In genomic region chr11:82996966-82997606, GRCh38 we compare ENCODE assay signal across 9 cellular contexts.
DNase-seq lines count a peak whose midpoint lies in the region; ATAC-seq and TF ChIP-seq lines count a peak whose summit lies in the region.
"Had no signal": no experiment of that assay in that cellular context is flagged by ENCODE, and none has a peak within 500 bp of the region (broad histone marks: within the 10 kb centered on the region; RNA-seq: fewer than 3 reads in every experiment).

No MANE protein-coding gene starts in this region.

- peaks cover 15% of the 10 kb centered on the region for H3K36me3 Mint-ChIP-seq in MCF 10A (ENCODE audit: insufficient read depth, unreplicated experiment)
- peaks cover 40% of the 10 kb centered on the region for H3K36me3 Mint-ChIP-seq in CD4-positive, alpha-beta T cell (ENCODE audit: low read depth)

- intact Hi-C loops in breast epithelium (cut with DNase I; ENCODE audit: low total_unique reads), result no loop called here
- intact Hi-C loops in MCF 10A (cut with micrococcal nuclease), result no loop called here
- intact Hi-C loops in OCI-LY7 (cut with micrococcal nuclease; ENCODE audit: unreplicated experiment), result no loop called here
- intact Hi-C loops in posterior vena cava (cut with DNase I), result no loop called here
- intact Hi-C loops in CD4-positive, alpha-beta T cell (cut with DNase I, micrococcal nuclease), result loop anchor here in 1 of 2 experiments (5.0 kb wide), 1 partner anchor 70 kb away; no protein-coding TSS in a partner anchor

- no peaks in the 10 kb centered on the region for H3K27me3 ChIP-seq in breast epithelium
- H3K27me3 ChIP-seq in upper lobe of left lung, result no peaks in the 10 kb centered on the region
- H3K27me3 ChIP-seq in CD4-positive, alpha-beta T cell (ENCODE audit: control insufficient read depth, insufficient read depth, low read length), result no peaks in the 10 kb centered on the region

- no peaks in the 10 kb centered on the region for H3K27me3 Mint-ChIP-seq in MCF 10A (ENCODE audit: insufficient read depth, unreplicated experiment)
- H3K27me3 Mint-ChIP-seq in CD4-positive, alpha-beta T cell, result no peaks in the 10 kb centered on the region

- H3K4me2 ChIP-seq in OCI-LY7 (ENCODE audit: low read length), result peak overlapping the region; percentile 13

- no peaks in the 10 kb centered on the region for H3K9me3 ChIP-seq in breast epithelium
- no peaks in the 10 kb centered on the region for H3K9me3 ChIP-seq in OCI-LY7 (ENCODE audit: low read length)
- no peaks in the 10 kb centered on the region for H3K9me3 ChIP-seq in upper lobe of left lung
- H3K9me3 ChIP-seq in CD4-positive, alpha-beta T cell (ENCODE audit: control insufficient read depth, low read length), result no peaks in the 10 kb centered on the region

- POLR2A ChIA-PET in MCF 10A (lab: Yijun Ruan, JAX) (interaction anchor here (1.1 kb wide), 1 partner anchor 75 kb away, joined by 4 read pairs; the partner anchor contains the start of gene RAB30), OCI-LY7 (lab: Charles Lee) (interaction anchor here (0.6 to 1.6 kb wide), 6 partner anchors 10 to 176 kb away, joined by 3 to 6 read pairs (median 4); no protein-coding TSS in a partner anchor)
- POLR2A ChIA-PET in CD4-positive, alpha-beta T cell (lab: Charles Lee), result interaction anchor here (0.6 kb wide), 1 partner anchor 36 kb away, joined by 3 read pairs; no protein-coding TSS in a partner anchor

- H3K4me1 Mint-ChIP-seq in MCF 10A (ENCODE audit: insufficient read depth, unreplicated experiment), result peaks cover 10% of the 10 kb centered on the region
- H3K4me1 Mint-ChIP-seq in CD4-positive, alpha-beta T cell (ENCODE audit: low read depth), result peaks cover 31% of the 10 kb centered on the region

- no peaks in the 10 kb centered on the region for H4K20me1 ChIP-seq in OCI-LY7 (ENCODE audit: insufficient read depth, low read length)

- no peak overlapping the region for H2AFZ ChIP-seq in OCI-LY7 (ENCODE audit: low read length)

- DNase-seq in breast epithelium (ENCODE audit: low spot score in 2 of 2), result no peak
- no peak for DNase-seq in MCF 10A (ENCODE audit: unreplicated experiment)
- peak; percentile 52 for DNase-seq in OCI-LY7 (ENCODE audit: low spot score)
- DNase-seq in myocyte (ENCODE audit: low read depth), result peak; percentile 41
- no peak for DNase-seq in posterior vena cava (ENCODE audit: low spot score)
- no peak for DNase-seq in upper lobe of left lung
- DNase-seq in CD4-positive, alpha-beta T cell, result no peak

- no peak for TF ChIP-seq POLR2A in breast epithelium (IDR thresholded peaks at IDR 0.05)
- TF ChIP-seq POLR2A in upper lobe of left lung (IDR thresholded peaks at IDR 0.05), result no peak

- CTCF ChIA-PET in MCF 10A (lab: Yijun Ruan, JAX), result no interaction called here
- CTCF ChIA-PET in OCI-LY7 (lab: Charles Lee; ENCODE audit: unreplicated experiment), result no interaction called here
- CTCF ChIA-PET in CD4-positive, alpha-beta T cell (lab: Charles Lee), result no interaction called here

- no peaks in the 10 kb centered on the region for H3K9me2 ChIP-seq in OCI-LY7 (ENCODE audit: insufficient read depth, low read length)

- H3K9me3 Mint-ChIP-seq in MCF 10A (ENCODE audit: unreplicated experiment), result no peaks in the 10 kb centered on the region
- H3K9me3 Mint-ChIP-seq in CD4-positive, alpha-beta T cell, result no peaks in the 10 kb centered on the region
- H3K9me3 Mint-ChIP-seq: nephron had no signal

- BruUV-seq in MCF 10A (replicated peaks; lab: Mats Ljungman, UMichigan), result no TSS peak
- no TSS peak for BruUV-seq in OCI-LY7 (replicated peaks; lab: Mats Ljungman, UMichigan)

- ATAC-seq in HG02973 (IDR thresholded peaks at IDR 0.05; ENCODE audit: unreplicated experiment) (peak; percentile 93), upper lobe of left lung (ENCODE audit: low FRiP score in 2 of 2) (no peak)
- no peak for ATAC-seq in CD4-positive, alpha-beta T cell (ENCODE audit: poor library complexity)

- TF ChIP-seq EP300 in upper lobe of left lung (IDR thresholded peaks at IDR 0.05), result no peak

- no peaks in the 10 kb centered on the region for H3K36me3 ChIP-seq in breast epithelium
- peaks cover 69% of the 10 kb centered on the region for H3K36me3 ChIP-seq in OCI-LY7 (ENCODE audit: insufficient read depth, low read length)
- H3K36me3 ChIP-seq in upper lobe of left lung, result no peaks in the 10 kb centered on the region

- TF ChIP-seq CTCF in breast epithelium (IDR thresholded peaks at IDR 0.05) (no peak), MCF 10A (IDR thresholded peaks at IDR 0.05; ENCODE audit: unreplicated experiment) (no peak), OCI-LY7 (conservative IDR thresholded peaks at IDR 0.05; ENCODE audit: low read length) (no peak), upper lobe of left lung (IDR thresholded peaks at IDR 0.05) (no peak)
- TF ChIP-seq CTCF in CD4-positive, alpha-beta T cell (IDR thresholded peaks at IDR 0.05), result no peak

- WGBS in upper lobe of left lung, 2 donors, result 83 to 87% methylated on average over 14 of the region's 14 CpGs

- no peak overlapping the region for H3K4me3 ChIP-seq in breast epithelium
- H3K4me3 ChIP-seq in OCI-LY7 (ENCODE audit: low read depth, low read length, poor library complexity, severe bottlenecking), result no peak overlapping the region
- no peak overlapping the region for H3K4me3 ChIP-seq in upper lobe of left lung

- H3K27ac ChIP-seq in breast epithelium (peak overlapping the region; percentile 15 to 56), OCI-LY7 (ENCODE audit: low read depth, low read length, poor library complexity, severe bottlenecking) (peak overlapping the region; percentile 14), upper lobe of left lung (no peak overlapping the region)
- no peak overlapping the region for H3K27ac ChIP-seq in CD4-positive, alpha-beta T cell (ENCODE audit: low read depth, low read length)

- peaks cover 39% of the 10 kb centered on the region for H3K79me2 ChIP-seq in OCI-LY7 (ENCODE audit: insufficient read depth, low read depth, low read length)

- H3K4me1 ChIP-seq in breast epithelium (peaks cover 0 to 14% of the 10 kb centered on the region in 2 donors), OCI-LY7 (ENCODE audit: insufficient read depth, low read length, poor library complexity, severe bottlenecking) (peaks cover 39% of the 10 kb centered on the region), upper lobe of left lung (peaks cover 0 to 12% (median 2%) of the 10 kb centered on the region in 4 donors)

- no peak overlapping the region for H3K4me3 Mint-ChIP-seq in MCF 10A (ENCODE audit: unreplicated experiment)
- no peak overlapping the region for H3K4me3 Mint-ChIP-seq in CD4-positive, alpha-beta T cell
- H3K4me3 Mint-ChIP-seq: nephron had no signal

- no peak overlapping the region for H3K27ac Mint-ChIP-seq in MCF 10A (ENCODE audit: low read depth, unreplicated experiment)
- no peak overlapping the region for H3K27ac Mint-ChIP-seq in CD4-positive, alpha-beta T cell

Comparison
In these comparisons a context has a peak if more than half of its experiments do, and no peak if none do; other contexts are left out.
1. DNase-seq: peak in OCI-LY7 (single experiment) and myocyte (single experiment); none in breast epithelium (0 of 2), MCF 10A (single experiment), posterior vena cava (single experiment), upper lobe of left lung (0 of 2) and CD4-positive, alpha-beta T cell (0 of 10).
2. H3K27ac ChIP-seq: peak in breast epithelium (2 of 2) and OCI-LY7 (single experiment); none in upper lobe of left lung (0 of 4) and CD4-positive, alpha-beta T cell (single experiment).